In the genomic region with DNA sequence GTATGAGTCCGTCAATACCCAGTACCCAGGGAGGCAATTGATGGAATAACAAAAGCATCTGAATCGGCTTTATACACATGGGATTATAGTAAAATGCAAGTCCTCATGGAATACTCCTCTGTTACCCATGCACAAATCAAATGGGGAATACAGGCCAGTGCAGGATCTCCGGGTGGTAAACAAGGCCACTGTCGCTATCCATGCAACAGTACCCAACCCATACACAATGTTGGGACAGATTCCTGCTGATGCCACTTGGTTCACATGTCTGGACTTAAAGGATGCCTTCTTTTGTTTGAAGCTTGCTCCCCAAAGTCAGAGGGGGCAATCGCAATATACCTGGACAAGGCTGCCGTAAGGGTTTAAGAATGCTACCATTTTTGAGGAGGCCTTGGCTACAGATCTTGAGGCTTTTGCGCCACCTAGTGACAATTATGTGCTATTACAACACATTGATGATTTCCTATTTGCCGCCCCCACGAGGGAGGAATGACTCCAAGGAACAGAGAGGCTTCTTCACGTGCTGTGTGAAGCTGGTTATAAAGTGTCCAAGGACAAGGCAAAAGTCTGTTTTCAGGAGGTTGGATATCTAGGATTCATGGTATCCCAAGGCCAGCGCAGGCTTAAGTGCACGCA, we compare ENCODE assay signal across 10 cellular contexts. TPM values are rescaled to one million over a fixed set of nuclear protein-coding genes. Genes with fewer than 3 reads are reported as not detected.
DNase-seq lines count a peak whose midpoint lies in the region; ATAC-seq and TF ChIP-seq lines count a peak whose summit lies in the region.
"Not testable (repeated sequence)": the region's sequence is repeated elsewhere in the genome, so short reads cannot be mapped to it uniquely, and the experiment has no call there.
"Had no signal": no experiment of that assay in that cellular context is flagged by ENCODE, and none has a peak within 500 bp of the region (broad histone marks: within the 10 kb centered on the region; RNA-seq: fewer than 3 reads in every experiment).

No MANE protein-coding gene starts in this region.

- H3K36me3 ChIP-seq in CD8-positive, alpha-beta T cell (ENCODE audit: insufficient read depth, low read length); PC-3 (ENCODE audit: low read depth, low read length); right lobe of liver: not testable (repeated sequence)

- H3K27ac Mint-ChIP-seq in CD8-positive, alpha-beta T cell; activated CD4-positive, alpha-beta T cell treated with anti-CD3 and anti-CD28 coated beads for 36 hours; central memory CD8-positive, alpha-beta T cell (ENCODE audit: low read depth); stimulated activated effector memory CD8-positive, alpha-beta T cell treated with anti-CD3 and anti-CD28 coated beads, Interleukin-12 subunit alpha, Interleukin-12 subunit beta, amount 100 ng/mL, for 72 hours: not testable (repeated sequence)

- POLR2A ChIA-PET in CD8-positive, alpha-beta T cell (lab: Charles Lee); PC-3 (lab: Charles Lee; ENCODE audit: unreplicated experiment); activated CD4-positive, alpha-beta T cell treated with anti-CD3 and anti-CD28 coated beads for 36 hours (lab: Charles Lee): not testable (repeated sequence)

- H3K9ac ChIP-seq in PC-3 (ENCODE audit: low read length): not testable (repeated sequence)

- CTCF ChIA-PET in CD8-positive, alpha-beta T cell (lab: Charles Lee); PC-3 (lab: Charles Lee); activated CD4-positive, alpha-beta T cell treated with anti-CD3 and anti-CD28 coated beads for 36 hours (lab: Charles Lee): not testable (repeated sequence)

- not testable (repeated sequence) for H3K27ac ChIP-seq in CD8-positive, alpha-beta T cell (ENCODE audit: low read depth, low read length); PC-3 (ENCODE audit: low read length); right lobe of liver

- not testable (repeated sequence) for TF ChIP-seq CTCF in CD8-positive, alpha-beta T cell (IDR thresholded peaks at IDR 0.05); PC-3 (conservative IDR thresholded peaks at IDR 0.05; ENCODE audit: low read depth, low read length); right lobe of liver (IDR thresholded peaks at IDR 0.05)

- not testable (repeated sequence) for H3K27me3 Mint-ChIP-seq in CD8-positive, alpha-beta T cell (ENCODE audit: low read depth); activated CD4-positive, alpha-beta T cell treated with anti-CD3 and anti-CD28 coated beads for 36 hours; central memory CD8-positive, alpha-beta T cell

- TF ChIP-seq POLR2A in right lobe of liver (IDR thresholded peaks at IDR 0.05): not testable (repeated sequence)

- H3K79me2 ChIP-seq in PC-3 (ENCODE audit: low read length): not testable (repeated sequence)

- DNase-seq in CD8-positive, alpha-beta T cell; PC-3; activated CD4-positive, alpha-beta T cell treated with anti-CD3 and anti-CD28 coated beads for 36 hours; central memory CD8-positive, alpha-beta T cell (ENCODE audit: low spot score in 2 of 2); left cardiac atrium; right lobe of liver; stimulated activated effector memory CD8-positive, alpha-beta T cell treated with anti-CD3 and anti-CD28 coated beads, Interleukin-12 subunit alpha, Interleukin-12 subunit beta, amount 100 ng/mL, for 72 hours (ENCODE audit: low spot score in 2 of 2): not testable (repeated sequence)

- not testable (repeated sequence) for H3K9me3 ChIP-seq in CD8-positive, alpha-beta T cell (ENCODE audit: low read length); PC-3 (ENCODE audit: low read length); right lobe of liver

- not testable (repeated sequence) for H3K4me3 Mint-ChIP-seq in CD8-positive, alpha-beta T cell; activated CD4-positive, alpha-beta T cell treated with anti-CD3 and anti-CD28 coated beads for 36 hours; central memory CD8-positive, alpha-beta T cell; stimulated activated effector memory CD8-positive, alpha-beta T cell treated with anti-CD3 and anti-CD28 coated beads, Interleukin-12 subunit alpha, Interleukin-12 subunit beta, amount 100 ng/mL, for 72 hours

- intact Hi-C loops in CD8-positive, alpha-beta T cell (cut with DNase I, micrococcal nuclease); PC-3 (cut with micrococcal nuclease); activated CD4-positive, alpha-beta T cell treated with anti-CD3 and anti-CD28 coated beads for 36 hours (cut with DNase I, micrococcal nuclease); left cardiac atrium (cut with DNase I); right lobe of liver (cut with DNase I): not testable (repeated sequence)

- not testable (repeated sequence) for H2AFZ ChIP-seq in PC-3 (ENCODE audit: low read length)

- no CpG with 5 or more reads among the region's 12 CpGs for WGBS in right lobe of liver (ENCODE audit: insufficient coverage, low coverage, low lambda C conversion rate, missing lambda C conversion rate)

- H3K4me1 ChIP-seq in CD8-positive, alpha-beta T cell (ENCODE audit: insufficient read depth, low read length); PC-3 (ENCODE audit: insufficient read depth, low read length); right lobe of liver: not testable (repeated sequence)

- not testable (repeated sequence) for BruUV-seq in PC-3 (replicated peaks; lab: Mats Ljungman, UMichigan)

- peak; percentile 36 for ATAC-seq in CD8-positive, alpha-beta T cell
- ATAC-seq in GM19351 (IDR thresholded peaks at IDR 0.05; ENCODE audit: unreplicated experiment) (peak; percentile 45), PC-3 (peak; percentile 64), left cardiac atrium (peak; percentile 27 to 34), right lobe of liver (peak; percentile 52 to 66 (median 58))
- peak; percentile 49 for ATAC-seq in activated CD4-positive, alpha-beta T cell treated with anti-CD3 and anti-CD28 coated beads for 36 hours
- ATAC-seq in central memory CD8-positive, alpha-beta T cell (replicated peaks; ENCODE audit: extremely low read depth, poor library complexity, severe bottlenecking): peak; percentile 43
- ATAC-seq in stimulated activated effector memory CD8-positive, alpha-beta T cell treated with anti-CD3 and anti-CD28 coated beads, Interleukin-12 subunit alpha, Interleukin-12 subunit beta, amount 100 ng/mL, for 72 hours: peak; percentile 37

- not testable (repeated sequence) for H4K20me1 ChIP-seq in PC-3 (ENCODE audit: low read length)

- H3K4me1 Mint-ChIP-seq in CD8-positive, alpha-beta T cell (ENCODE audit: low read depth): peaks cover 12% of the 10 kb centered on the region
- H3K4me1 Mint-ChIP-seq in activated CD4-positive, alpha-beta T cell treated with anti-CD3 and anti-CD28 coated beads for 36 hours; central memory CD8-positive, alpha-beta T cell; stimulated activated effector memory CD8-positive, alpha-beta T cell treated with anti-CD3 and anti-CD28 coated beads, Interleukin-12 subunit alpha, Interleukin-12 subunit beta, amount 100 ng/mL, for 72 hours: not testable (repeated sequence)

- not testable (repeated sequence) for H3K9me3 Mint-ChIP-seq in CD8-positive, alpha-beta T cell; activated CD4-positive, alpha-beta T cell treated with anti-CD3 and anti-CD28 coated beads for 36 hours (ENCODE audit: low read depth); central memory CD8-positive, alpha-beta T cell; stimulated activated effector memory CD8-positive, alpha-beta T cell treated with anti-CD3 and anti-CD28 coated beads, Interleukin-12 subunit alpha, Interleukin-12 subunit beta, amount 100 ng/mL, for 72 hours

- H3K4me2 ChIP-seq in PC-3 (ENCODE audit: low read length): not testable (repeated sequence)

- not testable (repeated sequence) for H3F3A ChIP-seq in PC-3 (ENCODE audit: low read length, unreplicated experiment)

- not testable (repeated sequence) for H3K9me2 ChIP-seq in PC-3 (replicated peaks; ENCODE audit: low read length)

- H3K27me3 ChIP-seq in CD8-positive, alpha-beta T cell (ENCODE audit: insufficient read depth, low read length); PC-3 (ENCODE audit: low read length); right lobe of liver: not testable (repeated sequence)

- H3K4me3 ChIP-seq in CD8-positive, alpha-beta T cell (ENCODE audit: low read depth, low read length); PC-3 (ENCODE audit: low read length); right lobe of liver: not testable (repeated sequence)

- H3K36me3 Mint-ChIP-seq in CD8-positive, alpha-beta T cell; activated CD4-positive, alpha-beta T cell treated with anti-CD3 and anti-CD28 coated beads for 36 hours (ENCODE audit: low read depth); central memory CD8-positive, alpha-beta T cell (ENCODE audit: insufficient read depth); stimulated activated effector memory CD8-positive, alpha-beta T cell treated with anti-CD3 and anti-CD28 coated beads, Interleukin-12 subunit alpha, Interleukin-12 subunit beta, amount 100 ng/mL, for 72 hours: not testable (repeated sequence)

RNA-seq across cellular contexts. Expression of a gene that starts 8.2 kb away (rescaled TPM):
- total RNA-seq in CD8-positive, alpha-beta T cell: not detected
- total RNA-seq in PC-3 (2014; rRNA removed) (not detected in 2 replicates), left cardiac atrium (not detected), right lobe of liver (not detected)
- total RNA-seq in activated CD4-positive, alpha-beta T cell treated with anti-CD3 and anti-CD28 coated beads for 36 hours: not detected
- total RNA-seq: A673, SJSA1 had no signal

RNA-seq across cellular contexts. Expression of a gene that starts 34.5 kb away (rescaled TPM):
- not detected for total RNA-seq in CD8-positive, alpha-beta T cell
- total RNA-seq in PC-3 (2014; rRNA removed) (not detected in 2 replicates), left cardiac atrium (under 1 TPM; 0.29 to 0.34 TPM), right lobe of liver (under 1 TPM in 1 of 6 experiments, not detected in 5; 0.62 TPM)
- not detected for total RNA-seq in activated CD4-positive, alpha-beta T cell treated with anti-CD3 and anti-CD28 coated beads for 36 hours
- total RNA-seq: A673, SJSA1 had no signal
